8 cellular contexts compared by ENCODE assay signal in the genomic region with DNA sequence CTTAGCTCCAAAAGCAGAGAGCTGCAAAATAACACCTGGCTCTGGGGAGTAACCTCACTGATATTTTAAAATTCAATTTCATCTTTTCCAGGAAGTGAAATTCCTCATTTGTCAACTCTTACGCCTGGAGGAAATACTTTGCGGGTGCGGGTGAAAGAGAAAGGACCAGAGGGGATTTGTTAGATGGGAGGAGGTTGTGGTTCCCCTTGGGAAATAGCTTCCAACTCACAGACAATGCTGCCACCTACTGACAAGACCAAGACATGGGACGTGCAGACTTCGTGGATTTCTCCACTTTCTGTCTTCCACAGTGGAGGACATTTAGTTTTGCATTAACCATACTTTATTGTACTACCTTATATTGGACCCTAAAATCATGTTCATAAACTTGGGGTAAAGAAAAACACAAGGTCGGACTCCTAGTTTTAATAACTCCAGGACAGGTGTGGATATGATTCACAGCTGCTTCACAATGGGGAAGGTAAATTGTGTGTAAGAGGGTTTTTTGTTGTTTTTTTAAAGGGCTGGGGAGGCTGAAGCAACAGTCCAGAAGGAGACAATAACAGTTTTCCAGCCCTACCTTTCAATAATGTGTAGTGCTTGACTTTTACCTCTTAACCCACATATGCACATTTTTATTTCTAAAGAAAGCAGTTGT. TPM values are rescaled to one million over a fixed set of nuclear protein-coding genes. Genes with fewer than 3 reads are reported as not detected.
DNase-seq lines count a peak whose midpoint lies in the region; ATAC-seq and TF ChIP-seq lines count a peak whose summit lies in the region.

No MANE protein-coding gene starts in this region.

- BruUV-seq in Caco-2 (replicated peaks; lab: Mats Ljungman, UMichigan) = no TSS peak

- H3K4me1 ChIP-seq in Caco-2 (no peaks in the 10 kb centered on the region), right atrium auricular region (peaks cover 0 to 30% of the 10 kb centered on the region in 2 donors)

- H3K27me3 Mint-ChIP-seq in Caco-2 (ENCODE audit: insufficient read depth, unreplicated experiment) = no peaks in the 10 kb centered on the region
- no peaks in the 10 kb centered on the region for H3K27me3 Mint-ChIP-seq in T-cell

- CTCF ChIA-PET in Caco-2 (lab: Charles Lee) (interaction anchor here (0.5 to 3.2 kb wide), 17 partner anchors 8 to 1081 kb away, joined by 3 to 91 read pairs (median 4); no protein-coding TSS in a partner anchor), T-cell (lab: Charles Lee) (interaction anchor here (0.5 to 3.4 kb wide), 29 partner anchors 9 to 1923 kb away, joined by 3 to 195 read pairs (median 4); no protein-coding TSS in a partner anchor)

- peaks cover under 1% of the 10 kb centered on the region for H3K36me3 Mint-ChIP-seq in Caco-2 (ENCODE audit: insufficient read depth, unreplicated experiment)
- peaks cover 18% of the 10 kb centered on the region for H3K36me3 Mint-ChIP-seq in T-cell

- no peaks in the 10 kb centered on the region for H3K9me3 ChIP-seq in Caco-2
- no peaks in the 10 kb centered on the region for H3K9me3 ChIP-seq in right atrium auricular region

- H3K9me3 Mint-ChIP-seq in Caco-2 (ENCODE audit: unreplicated experiment) (no peaks in the 10 kb centered on the region), T-cell (no peaks in the 10 kb centered on the region)

- intact Hi-C loops in Caco-2 (cut with micrococcal nuclease; ENCODE audit: unreplicated experiment) = loop anchor here (2.0 to 10.0 kb wide), 3 partner anchors 65 to 636 kb away; partner anchors contain the start of gene RAD52
- intact Hi-C loops in sciatic nerve (cut with DNase I) = loop anchor here (5.0 kb wide), 2 partner anchors 466 to 1016 kb away; no protein-coding TSS in a partner anchor

- POLR2A ChIA-PET in Caco-2 (lab: Charles Lee) = interaction anchor here (0.6 to 1.4 kb wide), 2 partner anchors 51 to 593 kb away, joined by 3 to 5 read pairs; partner anchors contain the start of gene ERC1
- POLR2A ChIA-PET in T-cell (lab: Charles Lee) = interaction anchor here (0.5 to 1.4 kb wide), 7 partner anchors 20 to 1083 kb away, joined by 3 to 14 read pairs (median 3); no protein-coding TSS in a partner anchor

- H3K4me3 ChIP-seq in Caco-2 (ENCODE audit: low read depth, low read length) (no peak overlapping the region), H7 (ENCODE audit: insufficient read depth, low read depth, low read length) (no peak overlapping the region), right atrium auricular region (no peak overlapping the region)

- H3K36me3 ChIP-seq in Caco-2 (ENCODE audit: control insufficient read depth, insufficient read depth, low read length) = no peaks in the 10 kb centered on the region
- H3K36me3 ChIP-seq in H7 (replicated peaks; ENCODE audit: control insufficient read depth, insufficient read depth, low read length) = no peaks in the 10 kb centered on the region
- H3K36me3 ChIP-seq in right atrium auricular region = no peaks in the 10 kb centered on the region

- no peak overlapping the region for H3K4me3 Mint-ChIP-seq in Caco-2 (ENCODE audit: unreplicated experiment)
- H3K4me3 Mint-ChIP-seq in T-cell = peak overlapping the region in 1 of 3 donors; percentile 7

- peak; percentile 82 to 87 for DNase-seq in Caco-2
- peak; percentile 88 for DNase-seq in H7
- DNase-seq in NCI-H146 (lab: John Stamatoyannopoulos, UW) = peak; percentile 88
- DNase-seq in T-cell = peak in 31 of 34 experiments; percentile 24 to 71 (median 53)
- peak in 37 of 56 donors; percentile 18 to 82 (median 42) for DNase-seq in amygdala (lab: John Stamatoyannopoulos, UW)
- DNase-seq in right atrium auricular region (ENCODE audit: low spot score) = no peak
- DNase-seq in sciatic nerve (ENCODE audit: low spot score) = peak; percentile 78

- H3K27ac ChIP-seq in right atrium auricular region = no peak overlapping the region

- no peaks in the 10 kb centered on the region for H3K27me3 ChIP-seq in Caco-2 (replicated peaks; ENCODE audit: control insufficient read depth, insufficient read depth, low read length)
- H3K27me3 ChIP-seq in H7 (ENCODE audit: control insufficient read depth, insufficient read depth, low read length) = peaks cover 11% of the 10 kb centered on the region
- H3K27me3 ChIP-seq in right atrium auricular region = no peaks in the 10 kb centered on the region

- TF ChIP-seq CTCF in Caco-2 (IDR thresholded peaks at IDR 0.05; ENCODE audit: insufficient read depth in 1 of 2, low read depth in 1 of 2, low read length in 1 of 2, severe bottlenecking in 1 of 2, unreplicated experiment in 1 of 2) (peak; percentile 88 to 99), right atrium auricular region (IDR thresholded peaks at IDR 0.05) (peak; percentile 81 to 90)

- peaks cover 3% of the 10 kb centered on the region for H3K4me1 Mint-ChIP-seq in Caco-2 (ENCODE audit: low read depth, unreplicated experiment)
- peaks cover 25 to 26% (median 26%) of the 10 kb centered on the region in 3 donors for H3K4me1 Mint-ChIP-seq in T-cell

- ATAC-seq in T-cell (replicated peaks in 1 of 4) (peak; percentile 68 to 79 (median 74)), sciatic nerve (peak; percentile 89), HG03045 (IDR thresholded peaks at IDR 0.05; ENCODE audit: unreplicated experiment) (no peak)

- H3K27ac Mint-ChIP-seq in Caco-2 (ENCODE audit: unreplicated experiment) (no peak overlapping the region), T-cell (peak overlapping the region in 1 of 2 donors; percentile 48)

RNA-seq across cellular contexts. Expression of gene FBXL14, which starts 10.8 kb away (rescaled TPM):
- 23.6 and 25.5 TPM in 2 replicates for total RNA-seq in Caco-2 (2022)
- 20.8 and 21.4 TPM in 2 replicates for total RNA-seq in H7 (2014; rRNA removed; shearing (Covaris generic))
- total RNA-seq in T-cell = 10 to 100 TPM; 27.3 to 48.7 (median 42.5) TPM
- total RNA-seq in right atrium auricular region = 10 to 100 TPM in 1 of 2 donors, 1 to 10 TPM in 1; 6.3 to 11.3 TPM
- total RNA-seq in sciatic nerve = 14.0 TPM

RNA-seq across cellular contexts. Expression of gene WNT5B, which starts 45.5 kb away (rescaled TPM):
- total RNA-seq in Caco-2 (2022) = 6.9 and 8.5 TPM in 2 replicates
- 1.6 and 4.4 TPM in 2 replicates for total RNA-seq in H7 (2014; rRNA removed; shearing (Covaris generic))
- under 1 TPM in 1 of 5 donors, not detected in 4; 0.20 TPM for total RNA-seq in T-cell
- total RNA-seq in right atrium auricular region = 1 to 10 TPM; 1.5 to 3.0 TPM
- total RNA-seq in sciatic nerve = 10.6 TPM
